Comparison of ENCODE assay signal across 22 cellular contexts in genomic region chrX:40391662-40392061, GRCh38.
DNase-seq lines count a peak whose midpoint lies in the region; ATAC-seq, FAIRE-seq and TF ChIP-seq lines count a peak whose summit lies in the region.
"Had no signal": no experiment of that assay in that cellular context is flagged by ENCODE, and none has a peak within 500 bp of the region (broad histone marks: within the 10 kb centered on the region; RNA-seq: fewer than 3 reads in every experiment).

No MANE protein-coding gene starts in this region.

- no peak overlapping the region for H2AFZ ChIP-seq in GM12878 (ENCODE audit: control insufficient read depth, low read depth, low read length)

- 22% methylated on average over 3 of the region's 3 CpGs for WGBS in GM12878 (ENCODE audit: insufficient coverage, insufficient replicate concordance, low lambda C conversion rate, missing lambda C conversion rate)
- 42 to 88% methylated on average over 3 of the region's 3 CpGs for WGBS in sigmoid colon, 2 donors

- no peak overlapping the region for H3K4me3 Mint-ChIP-seq in activated CD4-positive, alpha-beta T cell treated with anti-CD3 and anti-CD28 coated beads, Interleukin-2, amount 10 ng/mL, durations not matched to agents 7 days and 5 days
- H3K4me3 Mint-ChIP-seq: CD4-positive, CD25-positive, alpha-beta regulatory T cell had no signal

- no peak for ATAC-seq in GM12878
- ATAC-seq: PC-3 had no signal

- DNase-seq in NCI-H1105 treated with DMSO at 0.1 percent for 48 hours (lab: John Stamatoyannopoulos, UW) (peak; percentile 16), NCI-H1105 (lab: John Stamatoyannopoulos, UW) (no peak), NOMO-1 treated with DMSO at 0.1 percent for 48 hours (lab: John Stamatoyannopoulos, UW; ENCODE audit: unreplicated experiment) (peak; percentile 67), GM12878 (ENCODE audit: low read depth, low spot score) (no peak), sigmoid colon (no peak)
- no peak for DNase-seq in activated CD4-positive, alpha-beta T cell treated with anti-CD3 and anti-CD28 coated beads, Interleukin-2, amount 10 ng/mL, durations not matched to agents 7 days and 5 days
- DNase-seq in activated naive CD4-positive, alpha-beta T cell treated with Interleukin-2 at 50 U/mL for 16 hours, result no peak
- DNase-seq: 8988T; BE2C; CD4-positive, CD25-positive, alpha-beta regulatory T cell; DMS153; EL; KG1; NCI-H1092; NCI-H187; NCI-H446; PC-3 had no signal

- H3K79me2 ChIP-seq in GM12878 (ENCODE audit: control insufficient read depth, insufficient read depth, low read length), result no peaks in the 10 kb centered on the region

- no peaks in the 10 kb centered on the region for H3K36me3 ChIP-seq in GM12878 (ENCODE audit: control insufficient read depth in 2 of 2, insufficient read depth in 2 of 2, low read length in 1 of 2)
- no peaks in the 10 kb centered on the region for H3K36me3 ChIP-seq in sigmoid colon
- H3K36me3 ChIP-seq: BE2C, SJSA1 had no signal

- H3K27me3 Mint-ChIP-seq in activated CD4-positive, alpha-beta T cell treated with anti-CD3 and anti-CD28 coated beads, Interleukin-2, amount 10 ng/mL, durations not matched to agents 7 days and 5 days, result no peaks in the 10 kb centered on the region
- H3K27me3 Mint-ChIP-seq: CD4-positive, CD25-positive, alpha-beta regulatory T cell had no signal

- no peak for FAIRE-seq in GM12878 (lab: Jason Lieb, UNC)
- FAIRE-seq: GM12892, GM18507 had no signal

- TF ChIP-seq CTCF in GM12878 (IDR thresholded peaks at IDR 0.05 in 2 of 3, conservative IDR thresholded peaks at IDR 0.05 in 1 of 3; ENCODE audit: control insufficient read depth in 2 of 3, extremely low read depth in 1 of 3, insufficient read depth in 1 of 3, low read depth in 3 of 3, low read length in 3 of 3), result no peak
- TF ChIP-seq CTCF in sigmoid colon (IDR thresholded peaks at IDR 0.05), result no peak

- H3K27me3 ChIP-seq in GM12878 (replicated peaks in 1 of 2; ENCODE audit: control insufficient read depth in 2 of 2, insufficient read depth in 2 of 2, low read length in 1 of 2), result no peaks in the 10 kb centered on the region
- no peaks in the 10 kb centered on the region for H3K27me3 ChIP-seq in sigmoid colon
- H3K27me3 ChIP-seq: BE2C, SJSA1 had no signal

- peaks cover 1% of the 10 kb centered on the region for H3K4me1 Mint-ChIP-seq in activated CD4-positive, alpha-beta T cell treated with anti-CD3 and anti-CD28 coated beads, Interleukin-2, amount 10 ng/mL, durations not matched to agents 7 days and 5 days
- H3K4me1 Mint-ChIP-seq: CD4-positive, CD25-positive, alpha-beta regulatory T cell had no signal

- H3K27ac Mint-ChIP-seq in activated CD4-positive, alpha-beta T cell treated with anti-CD3 and anti-CD28 coated beads, Interleukin-2, amount 10 ng/mL, durations not matched to agents 7 days and 5 days, result no peak overlapping the region
- H3K27ac Mint-ChIP-seq: CD4-positive, CD25-positive, alpha-beta regulatory T cell had no signal

- H3K4me3 ChIP-seq in GM12878 (no peak overlapping the region), sigmoid colon (no peak overlapping the region)
- H3K4me3 ChIP-seq: SJSA1 had no signal

- no TSS peak for BruUV-seq in GM12878 (replicated peaks; lab: Mats Ljungman, UMichigan)

- SMC1A ChIA-PET in GM12878 (lab: Charles Lee; ENCODE audit: uncharacterized antibody, unreplicated experiment), result no interaction called here

- TF ChIP-seq EP300 in Ishikawa (IDR thresholded peaks at IDR 0.05; ENCODE audit: borderline replicate concordance), result no peak
- TF ChIP-seq EP300 in GM12878 (IDR thresholded peaks at IDR 0.05; ENCODE audit: borderline replicate concordance in 1 of 2, control insufficient read depth in 1 of 2, low read depth in 2 of 2, low read length in 2 of 2), result no peak
- no peak for TF ChIP-seq EP300 in sigmoid colon (IDR thresholded peaks at IDR 0.05)

- H4K20me1 ChIP-seq in GM12878 (ENCODE audit: control insufficient read depth, insufficient read depth), result no peaks in the 10 kb centered on the region

- RAD21 ChIA-PET in GM12878 (lab: Charles Lee; ENCODE audit: unreplicated experiment), result no interaction called here

- no peak overlapping the region for H3K4me2 ChIP-seq in GM12878 (ENCODE audit: control insufficient read depth, insufficient read depth)

- H3K4me1 ChIP-seq in GM12878 (ENCODE audit: control insufficient read depth, insufficient read depth, low read length), result no peaks in the 10 kb centered on the region; the same call in 1 of the 2 replicates
- no peaks in the 10 kb centered on the region for H3K4me1 ChIP-seq in sigmoid colon
- H3K4me1 ChIP-seq: BE2C, SJSA1 had no signal

- H3K9me3 ChIP-seq in GM12878 (replicated peaks; ENCODE audit: control insufficient read depth, insufficient read depth, low read length) (peaks cover 2% of the 10 kb centered on the region; the same call in 1 of the 3 replicates), sigmoid colon (no peaks in the 10 kb centered on the region)
- H3K9me3 ChIP-seq: BE2C, SJSA1 had no signal

- POLR2A ChIA-PET in GM12878 (lab: Charles Lee), result no interaction called here
- POLR2A ChIA-PET in activated CD4-positive, alpha-beta T cell treated with anti-CD3 and anti-CD28 coated beads, Interleukin-2, amount 10 ng/mL, durations not matched to agents 7 days and 5 days (lab: Charles Lee), result no interaction called here

- TF ChIP-seq RAD21 in Ishikawa (IDR thresholded peaks at IDR 0.05; ENCODE audit: low read depth), result no peak
- TF ChIP-seq RAD21 in GM12878 (IDR thresholded peaks at IDR 0.05; ENCODE audit: insufficient read depth, low read depth, low read length), result no peak

- CTCF ChIA-PET in GM12878 (lab: Yijun Ruan, JAX), result no interaction called here
- CTCF ChIA-PET in activated CD4-positive, alpha-beta T cell treated with anti-CD3 and anti-CD28 coated beads, Interleukin-2, amount 10 ng/mL, durations not matched to agents 7 days and 5 days (lab: Charles Lee), result no interaction called here

- H3K27ac ChIP-seq in GM12878 (ENCODE audit: control insufficient read depth, insufficient read depth) (no peak overlapping the region), sigmoid colon (no peak overlapping the region)
- H3K27ac ChIP-seq: RWPE1, SJSA1 had no signal

- TF ChIP-seq POLR2A in GM12878 (IDR thresholded peaks at IDR 0.05; ENCODE audit: low read depth, low read length), result no peak
- no peak for TF ChIP-seq POLR2A in sigmoid colon (IDR thresholded peaks at IDR 0.05)

- H3K36me3 Mint-ChIP-seq in activated CD4-positive, alpha-beta T cell treated with anti-CD3 and anti-CD28 coated beads, Interleukin-2, amount 10 ng/mL, durations not matched to agents 7 days and 5 days (ENCODE audit: low read depth), result no peaks in the 10 kb centered on the region
- H3K36me3 Mint-ChIP-seq: CD4-positive, CD25-positive, alpha-beta regulatory T cell had no signal

- in situ Hi-C loops in GM12878 (cut with MboI), result no loop called here

- H3K9me3 Mint-ChIP-seq in activated CD4-positive, alpha-beta T cell treated with anti-CD3 and anti-CD28 coated beads, Interleukin-2, amount 10 ng/mL, durations not matched to agents 7 days and 5 days, result no peaks in the 10 kb centered on the region

- no peak overlapping the region for H3K9ac ChIP-seq in GM12878 (ENCODE audit: control insufficient read depth, insufficient read depth, low read length)

- intact Hi-C loops in GM12878 (cut with micrococcal nuclease; ENCODE audit: unreplicated experiment) (no loop called here), sigmoid colon (cut with DNase I) (no loop called here)

TF ChIP-seq in Ishikawa, 13 proteins besides CTCF, POLR2A, EP300 and RAD21:
- TF ChIP-seq CREB1 (IDR thresholded peaks at IDR 0.05; ENCODE audit: low read depth), result no peak
- TF ChIP-seq, protein P1, sequence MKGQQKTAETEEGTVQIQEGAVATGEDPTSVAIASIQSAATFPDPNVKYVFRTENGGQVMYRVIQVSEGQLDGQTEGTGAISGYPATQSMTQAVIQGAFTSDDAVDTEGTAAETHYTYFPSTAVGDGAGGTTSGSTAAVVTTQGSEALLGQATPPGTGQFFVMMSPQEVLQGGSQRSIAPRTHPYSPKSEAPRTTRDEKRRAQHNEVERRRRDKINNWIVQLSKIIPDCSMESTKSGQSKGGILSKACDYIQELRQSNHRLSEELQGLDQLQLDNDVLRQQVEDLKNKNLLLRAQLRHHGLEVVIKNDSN (IDR thresholded peaks at IDR 0.05), result peak; percentile 37; the same call in 1 of the 2 replicates
- TF ChIP-seq TAF1 (IDR thresholded peaks at IDR 0.05; ENCODE audit: low read depth), result no peak
- TF ChIP-seq ZBTB7A (IDR thresholded peaks at IDR 0.05; ENCODE audit: low read depth), result no peak
TF ChIP-seq in Ishikawa: peak in this region for 1.

TF ChIP-seq in GM12878, 131 proteins besides CTCF, POLR2A, EP300 and RAD21:
- peak; percentile 39 for TF ChIP-seq SIX5 (IDR thresholded peaks at IDR 0.05; ENCODE audit: low read depth, low read length, severe bottlenecking)
- TF ChIP-seq, protein P2, sequence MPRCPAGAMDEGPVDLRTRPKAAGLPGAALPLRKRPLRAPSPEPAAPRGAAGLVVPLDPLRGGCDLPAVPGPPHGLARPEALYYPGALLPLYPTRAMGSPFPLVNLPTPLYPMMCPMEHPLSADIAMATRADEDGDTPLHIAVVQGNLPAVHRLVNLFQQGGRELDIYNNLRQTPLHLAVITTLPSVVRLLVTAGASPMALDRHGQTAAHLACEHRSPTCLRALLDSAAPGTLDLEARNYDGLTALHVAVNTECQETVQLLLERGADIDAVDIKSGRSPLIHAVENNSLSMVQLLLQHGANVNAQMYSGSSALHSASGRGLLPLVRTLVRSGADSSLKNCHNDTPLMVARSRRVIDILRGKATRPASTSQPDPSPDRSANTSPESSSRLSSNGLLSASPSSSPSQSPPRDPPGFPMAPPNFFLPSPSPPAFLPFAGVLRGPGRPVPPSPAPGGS (IDR thresholded peaks at IDR 0.05; ENCODE audit: borderline replicate concordance, insufficient read depth, low read depth, low read length, poor library complexity, severe bottlenecking), result no peak
TF ChIP-seq in GM12878: peak in this region for 1.

Comparison
In these comparisons a context has a peak if more than half of its experiments do, and no peak if none do; other contexts are left out.
1. DNase-seq: peak in NCI-H1105 treated with DMSO at 0.1 percent for 48 hours (single experiment) and NOMO-1 treated with DMSO at 0.1 percent for 48 hours (single experiment); none in NCI-H1105 (single experiment), GM12878 (single experiment), activated CD4-positive, alpha-beta T cell treated with anti-CD3 and anti-CD28 coated beads, Interleukin-2, amount 10 ng/mL, durations not matched to agents 7 days and 5 days (single experiment), sigmoid colon (single experiment) and activated naive CD4-positive, alpha-beta T cell treated with Interleukin-2 at 50 U/mL for 16 hours (single experiment).